In genomic region chr1:247530785-247531184, GRCh38 we compare ENCODE assay signal across 22 cellular contexts. TPM values are rescaled to one million over a fixed set of nuclear protein-coding genes. Genes with fewer than 3 reads are reported as not detected.
DNase-seq lines count a peak whose midpoint lies in the region; ATAC-seq, FAIRE-seq and TF ChIP-seq lines count a peak whose summit lies in the region.
"Had no signal": no experiment of that assay in that cellular context is flagged by ENCODE, and none has a peak within 500 bp of the region (broad histone marks: within the 10 kb centered on the region; RNA-seq: fewer than 3 reads in every experiment).

No MANE protein-coding gene starts in this region.

- no TSS peak for BruUV-seq in K562 (replicated peaks; lab: Mats Ljungman, UMichigan)

- FAIRE-seq in K562 (lab: Jason Lieb, UNC), result no peak
- FAIRE-seq: A204.1, G401.6 had no signal

- in situ Hi-C loops in K562 (cut with MboI), result no loop called here

- no peak for TF ChIP-seq EP300 in K562 (IDR thresholded peaks at IDR 0.05; ENCODE audit: low read length)

- no peak for DNase-seq in left ventricle myocardium inferior
- DNase-seq in Right ventricle myocardium inferior (ENCODE audit: missing footprints), result no peak
- peak; percentile 12 to 29 (median 20) for DNase-seq in K562 (ENCODE audit: extremely low read depth in 1 of 4, low spot score in 3 of 4)
- DNase-seq in naive thymus-derived CD4-positive, alpha-beta T cell, result no peak
- no peak for DNase-seq in upper lobe of right lung
- no peak for DNase-seq in DMS 273 (lab: John Stamatoyannopoulos, UW; ENCODE audit: unreplicated experiment)
- DNase-seq: Calu3; CD8-positive, alpha-beta T cell; MM.1S; NCI-H1092; NCI-H146; NCI-H2081; NCI-H2171 treated with DMSO at 0.1 percent for 48 hours had no signal

- peak overlapping the region; percentile 87 for H2AFZ ChIP-seq in K562 (ENCODE audit: low read depth, low read length)

- no peak for TF ChIP-seq POLR2A in K562 (conservative IDR thresholded peaks at IDR 0.05)

- H3K4me1 Mint-ChIP-seq in naive thymus-derived CD4-positive, alpha-beta T cell, result no peaks in the 10 kb centered on the region

- peak overlapping the region; percentile 17 to 43; a peak in 2 of 4 replicates for H3K9ac ChIP-seq in K562 (ENCODE audit: insufficient read depth in 1 of 2, low read depth in 2 of 2, low read length in 2 of 2)
- H3K9ac ChIP-seq: BLaER1 had no signal

- CTCF ChIA-PET in K562 (lab: Yijun Ruan, JAX; ENCODE audit: low intra/inter-chr PET ratio), result no interaction called here
- CTCF ChIA-PET in naive thymus-derived CD4-positive, alpha-beta T cell (lab: Charles Lee), result no interaction called here

- no peaks in the 10 kb centered on the region for H3K36me3 ChIP-seq in left ventricle myocardium inferior
- H3K36me3 ChIP-seq in K562 (ENCODE audit: control insufficient read depth, insufficient read depth, low read length), result no peaks in the 10 kb centered on the region
- H3K36me3 ChIP-seq in naive thymus-derived CD4-positive, alpha-beta T cell (ENCODE audit: control insufficient read depth in 2 of 3, insufficient read depth in 3 of 3, low read length in 3 of 3), result no peaks in the 10 kb centered on the region
- no peaks in the 10 kb centered on the region for H3K36me3 ChIP-seq in upper lobe of right lung
- H3K36me3 ChIP-seq: BLaER1, HAP-1 had no signal

- no peak overlapping the region for H3K27ac ChIP-seq in left ventricle myocardium inferior (replicated peaks)
- no peak overlapping the region for H3K27ac ChIP-seq in K562 (ENCODE audit: extremely low read depth, low read depth, low read length)
- H3K27ac ChIP-seq in naive thymus-derived CD4-positive, alpha-beta T cell (ENCODE audit: low read depth, low read length), result no peak overlapping the region
- no peak overlapping the region for H3K27ac ChIP-seq in upper lobe of right lung
- H3K27ac ChIP-seq: BLaER1 had no signal

- WGBS in K562 (ENCODE audit: insufficient coverage, low coverage, missing lambda C conversion rate), result 3% methylated on average over 31 of the region's 41 CpGs

- ATAC-seq in Right ventricle myocardium inferior (no peak), K562 (peak; percentile 86), upper lobe of right lung (peak; percentile 57), HG02798 (IDR thresholded peaks at IDR 0.05; ENCODE audit: poor library complexity, unreplicated experiment) (no peak), HG03442 (IDR thresholded peaks at IDR 0.05; ENCODE audit: unreplicated experiment) (no peak)
- ATAC-seq in naive thymus-derived CD4-positive, alpha-beta T cell, result peak; percentile 49
- ATAC-seq: CD8-positive, alpha-beta T cell; Panc1 had no signal

- TF ChIP-seq CTCF in left ventricle myocardium inferior (IDR thresholded peaks at IDR 0.05; ENCODE audit: borderline replicate concordance), result no peak
- no peak for TF ChIP-seq CTCF in K562 (IDR thresholded peaks at IDR 0.05 in 2 of 3, conservative IDR thresholded peaks at IDR 0.05 in 1 of 3; ENCODE audit: insufficient read depth in 2 of 3, low read depth in 1 of 3, low read length in 3 of 3)
- no peak for TF ChIP-seq CTCF in upper lobe of right lung (IDR thresholded peaks at IDR 0.05)

- H4K20me1 ChIP-seq in K562 (replicated peaks; ENCODE audit: control insufficient read depth, insufficient read depth, low read length), result no peaks in the 10 kb centered on the region
- H4K20me1 ChIP-seq: BLaER1 had no signal

- H3K27ac Mint-ChIP-seq in naive thymus-derived CD4-positive, alpha-beta T cell, result no peak overlapping the region
- H3K27ac Mint-ChIP-seq: CD8-positive, alpha-beta T cell had no signal

- POLR2A ChIA-PET in K562 (lab: Yijun Ruan, JAX), result interaction anchor here (1.1 kb wide), 1 partner anchor 18 kb away, joined by 4 read pairs; no protein-coding TSS in a partner anchor
- POLR2A ChIA-PET in naive thymus-derived CD4-positive, alpha-beta T cell (lab: Charles Lee), result no interaction called here

- peak overlapping the region; percentile 40 for H3K4me3 ChIP-seq in left ventricle myocardium inferior
- H3K4me3 ChIP-seq in K562, result peak overlapping the region; percentile 24
- H3K4me3 ChIP-seq in naive thymus-derived CD4-positive, alpha-beta T cell (ENCODE audit: low read length), result no peak overlapping the region
- no peak overlapping the region for H3K4me3 ChIP-seq in upper lobe of right lung
- H3K4me3 ChIP-seq: BLaER1, HAP-1 had no signal

- no peak overlapping the region for H3K4me3 Mint-ChIP-seq in naive thymus-derived CD4-positive, alpha-beta T cell
- H3K4me3 Mint-ChIP-seq: CD8-positive, alpha-beta T cell had no signal

- H3K9me3 Mint-ChIP-seq in naive thymus-derived CD4-positive, alpha-beta T cell, result peaks cover 0 to 4% (median 0%) of the 10 kb centered on the region in 11 donors
- H3K9me3 Mint-ChIP-seq: CD8-positive, alpha-beta T cell had no signal

- H3K27me3 ChIP-seq in left ventricle myocardium inferior (ENCODE audit: low read depth) (peaks cover 31% of the 10 kb centered on the region), K562 (ENCODE audit: control insufficient read depth in 2 of 2, insufficient read depth in 2 of 2, low read length in 2 of 2) (peaks cover 0 to 16% of the 10 kb centered on the region in 2 experiments; a peak in 2 of 5 replicates), upper lobe of right lung (peaks cover 6% of the 10 kb centered on the region)
- H3K27me3 ChIP-seq in naive thymus-derived CD4-positive, alpha-beta T cell (ENCODE audit: control insufficient read depth in 2 of 2, insufficient read depth in 2 of 2, low read length in 2 of 2), result no peaks in the 10 kb centered on the region
- H3K27me3 ChIP-seq: BLaER1 had no signal

- TF ChIP-seq RAD21 in K562 (CRISPR knock-in tag; conservative IDR thresholded peaks at IDR 0.05 in 1 of 2, IDR thresholded peaks at IDR 0.05 in 1 of 2), result no peak

- H3K9me1 ChIP-seq in K562 (ENCODE audit: control insufficient read depth, insufficient read depth, low read length), result no peaks in the 10 kb centered on the region

- peaks cover 7 to 45% (median 31%) of the 10 kb centered on the region in 5 donors for H3K27me3 Mint-ChIP-seq in naive thymus-derived CD4-positive, alpha-beta T cell

- H3K79me2 ChIP-seq in K562 (ENCODE audit: control insufficient read depth, insufficient read depth, low read length), result no peaks in the 10 kb centered on the region

- peak overlapping the region; percentile 40 for H3K4me2 ChIP-seq in K562 (ENCODE audit: insufficient read depth, low read length)
- H3K4me2 ChIP-seq: BLaER1 had no signal

- H3K36me3 Mint-ChIP-seq in naive thymus-derived CD4-positive, alpha-beta T cell, result no peaks in the 10 kb centered on the region
- H3K36me3 Mint-ChIP-seq: CD8-positive, alpha-beta T cell had no signal

- no peaks in the 10 kb centered on the region for H3K4me1 ChIP-seq in left ventricle myocardium inferior
- H3K4me1 ChIP-seq in K562 (replicated peaks in 1 of 2; ENCODE audit: control insufficient read depth in 2 of 2, insufficient read depth in 2 of 2, low read length in 2 of 2), result peaks cover 0 to 7% of the 10 kb centered on the region in 2 experiments; a peak in 3 of 5 replicates
- H3K4me1 ChIP-seq in naive thymus-derived CD4-positive, alpha-beta T cell (ENCODE audit: control insufficient read depth in 2 of 2, insufficient read depth in 2 of 2, low read length in 2 of 2), result no peaks in the 10 kb centered on the region
- H3K4me1 ChIP-seq in upper lobe of right lung, result no peaks in the 10 kb centered on the region
- H3K4me1 ChIP-seq: BLaER1, HAP-1 had no signal

- H3K9me3 ChIP-seq in left ventricle myocardium inferior (replicated peaks) (no peaks in the 10 kb centered on the region), K562 (replicated peaks; ENCODE audit: control insufficient read depth, insufficient read depth, low read depth, low read length) (no peaks in the 10 kb centered on the region), upper lobe of right lung (no peaks in the 10 kb centered on the region)
- no peaks in the 10 kb centered on the region for H3K9me3 ChIP-seq in naive thymus-derived CD4-positive, alpha-beta T cell (ENCODE audit: control insufficient read depth in 2 of 3, low read length in 3 of 3)
- H3K9me3 ChIP-seq: HAP-1 had no signal

- intact Hi-C loops in left ventricle myocardium inferior (cut with micrococcal nuclease) (no loop called here), Right ventricle myocardium inferior (cut with DNase I) (no loop called here), K562 (cut with micrococcal nuclease) (no loop called here), upper lobe of right lung (cut with DNase I) (no loop called here)
- intact Hi-C loops in naive thymus-derived CD4-positive, alpha-beta T cell (cut with micrococcal nuclease), result no loop called here

RNA-seq across cellular contexts. Expression of gene OR2C3, which starts 5.5 kb away (rescaled TPM):
- total RNA-seq in left ventricle myocardium inferior, result not detected
- 0.03 TPM for total RNA-seq in Right ventricle myocardium inferior
- 0.25 TPM in 1 of 2 replicates, not detected in the other for total RNA-seq in K562 (2011; cell fraction: chromatin; rRNA removed; ENCODE audit: low replicate concordance)
- total RNA-seq in K562 (2011; cell fraction: nucleolus; rRNA removed), result under 0.01 TPM in 1 of 2 replicates, not detected in the other
- 0.07 and 0.15 TPM in 2 replicates for total RNA-seq in K562 (2011; cell fraction: nucleoplasm; rRNA removed)
- 0.04 TPM in 1 of 2 replicates, not detected in the other for total RNA-seq in K562 (2014; rRNA removed)
- not detected in 2 replicates for total RNA-seq in K562 (2014; rRNA removed; fragmentation: Illumina TruSeq; extraction: Trizol)
- total RNA-seq in K562 (2015; rRNA removed; fragmentation: Illumina TruSeq; extraction: Trizol), result 0.04 TPM in 2 replicates
- total RNA-seq in K562 (2021), result 0.02 TPM in 1 of 2 replicates, not detected in the other
- 0.01 and 0.03 TPM in 2 replicates for polyA plus RNA-seq in K562 (2011; rRNA removed)
- under 0.01 and 0.01 TPM in 2 replicates for polyA plus RNA-seq in K562 (2011; cell fraction: cytosol; rRNA removed)
- 0.03 and 0.06 TPM in 2 replicates for polyA plus RNA-seq in K562 (2011; cell fraction: nucleus; rRNA removed)
- polyA plus RNA-seq in K562 (2012), result 0.05 and 0.11 TPM in 2 replicates
- 0.03 TPM in 1 of 2 replicates, not detected in the other for polyA plus RNA-seq in K562 (2014; fragmentation: Illumina TruSeq; extraction: Trizol)
- under 1 TPM in 1 of 2 experiments, not detected in 1; under 0.01 TPM for polyA plus RNA-seq in K562 (2014; fragmentation: Nextera tagmentation; extraction: Ambion mirVana)
- 0.05 TPM in 1 of 2 replicates, not detected in the other for polyA plus RNA-seq in K562 (2014; rRNA removed)
- 0.04 and 0.06 TPM in 2 replicates for polyA minus RNA-seq in K562 (2011; rRNA and poly(A)+ RNA removed)
- not detected in 2 replicates for polyA minus RNA-seq in K562 (2011; cell fraction: cytosol; rRNA and poly(A)+ RNA removed)
- polyA minus RNA-seq in K562 (2011; cell fraction: nucleus; rRNA and poly(A)+ RNA removed), result 0.11 TPM in 1 of 2 replicates, not detected in the other
- under 1 TPM in 1 of 5 experiments, not detected in 4; 0.05 TPM for total RNA-seq in naive thymus-derived CD4-positive, alpha-beta T cell
- not detected for polyA plus RNA-seq in naive thymus-derived CD4-positive, alpha-beta T cell
- not detected for total RNA-seq in upper lobe of right lung
- total RNA-seq: Calu3; CD8-positive, alpha-beta T cell; LHCN-M2; NCI-H460 had no signal

RNA-seq across cellular contexts. Expression of gene GCSAML, which starts 18.1 kb away (rescaled TPM):
- total RNA-seq in left ventricle myocardium inferior (0.19 TPM), Right ventricle myocardium inferior (0.05 TPM), K562 (2014; rRNA removed) (not detected in 2 replicates), K562 (2014; rRNA removed; fragmentation: Illumina TruSeq; extraction: Trizol) (not detected in 2 replicates), K562 (2015; rRNA removed; fragmentation: Illumina TruSeq; extraction: Trizol) (not detected in 2 replicates), K562 (2021) (not detected in 2 replicates), upper lobe of right lung (2.7 TPM)
- not detected in 2 replicates for total RNA-seq in K562 (2011; cell fraction: chromatin; rRNA removed; ENCODE audit: low replicate concordance)
- not detected in 2 replicates for total RNA-seq in K562 (2011; cell fraction: nucleolus; rRNA removed)
- total RNA-seq in K562 (2011; cell fraction: nucleoplasm; rRNA removed), result not detected in 2 replicates
- polyA plus RNA-seq in K562 (2011; rRNA removed) (0.01 TPM in 1 of 2 replicates, not detected in the other), K562 (2014; fragmentation: Illumina TruSeq; extraction: Trizol) (not detected in 2 replicates), K562 (2014; fragmentation: Nextera tagmentation; extraction: Ambion mirVana) (not detected), K562 (2014; rRNA removed) (not detected in 2 replicates)
- not detected in 2 replicates for polyA plus RNA-seq in K562 (2011; cell fraction: cytosol; rRNA removed)
- polyA plus RNA-seq in K562 (2011; cell fraction: nucleus; rRNA removed), result not detected in 2 replicates
- 0.21 TPM in 1 of 2 replicates, not detected in the other for polyA plus RNA-seq in K562 (2012)
- polyA minus RNA-seq in K562 (2011; rRNA and poly(A)+ RNA removed), result not detected in 2 replicates
- polyA minus RNA-seq in K562 (2011; cell fraction: cytosol; rRNA and poly(A)+ RNA removed), result not detected in 2 replicates
- polyA minus RNA-seq in K562 (2011; cell fraction: nucleus; rRNA and poly(A)+ RNA removed), result not detected in 2 replicates
- 1 to 10 TPM in 2 of 5 experiments, under 1 TPM in 3; 0.08 to 9.5 (median 0.49) TPM for total RNA-seq in naive thymus-derived CD4-positive, alpha-beta T cell
- polyA plus RNA-seq in naive thymus-derived CD4-positive, alpha-beta T cell, result under 1 TPM in 1 of 2 donors, not detected in 1; 0.14 TPM
- total RNA-seq: Calu3; CD8-positive, alpha-beta T cell; LHCN-M2; NCI-H460 had no signal

RNA-seq across cellular contexts. Expression of gene OR2G2, which starts 57.4 kb away (rescaled TPM):
- total RNA-seq in left ventricle myocardium inferior (not detected), Right ventricle myocardium inferior (not detected), K562 (2014; rRNA removed) (not detected in 2 replicates), K562 (2014; rRNA removed; fragmentation: Illumina TruSeq; extraction: Trizol) (not detected in 2 replicates), K562 (2015; rRNA removed; fragmentation: Illumina TruSeq; extraction: Trizol) (not detected in 2 replicates), K562 (2021) (not detected in 2 replicates), upper lobe of right lung (not detected)
- total RNA-seq in K562 (2011; cell fraction: chromatin; rRNA removed; ENCODE audit: low replicate concordance), result not detected in 2 replicates
- total RNA-seq in K562 (2011; cell fraction: nucleolus; rRNA removed), result not detected in 2 replicates
- not detected in 2 replicates for total RNA-seq in K562 (2011; cell fraction: nucleoplasm; rRNA removed)
- polyA plus RNA-seq in K562 (2011; rRNA removed) (not detected in 2 replicates), K562 (2014; fragmentation: Illumina TruSeq; extraction: Trizol) (not detected in 2 replicates), K562 (2014; fragmentation: Nextera tagmentation; extraction: Ambion mirVana) (not detected), K562 (2014; rRNA removed) (not detected in 2 replicates)
- polyA plus RNA-seq in K562 (2011; cell fraction: cytosol; rRNA removed), result not detected in 2 replicates
- not detected in 2 replicates for polyA plus RNA-seq in K562 (2011; cell fraction: nucleus; rRNA removed)
- not detected in 2 replicates for polyA plus RNA-seq in K562 (2012)
- polyA minus RNA-seq in K562 (2011; rRNA and poly(A)+ RNA removed), result not detected in 2 replicates
- polyA minus RNA-seq in K562 (2011; cell fraction: cytosol; rRNA and poly(A)+ RNA removed), result not detected in 2 replicates
- polyA minus RNA-seq in K562 (2011; cell fraction: nucleus; rRNA and poly(A)+ RNA removed), result not detected in 2 replicates
- not detected for total RNA-seq in naive thymus-derived CD4-positive, alpha-beta T cell
- not detected for polyA plus RNA-seq in naive thymus-derived CD4-positive, alpha-beta T cell
- total RNA-seq: Calu3; CD8-positive, alpha-beta T cell; LHCN-M2; NCI-H460 had no signal

Comparison
In these comparisons a context has a peak if more than half of its experiments do, and no peak if none do; other contexts are left out.
1. DNase-seq: peak in K562 (4 of 4); none in left ventricle myocardium inferior (single experiment), Right ventricle myocardium inferior (single experiment), naive thymus-derived CD4-positive, alpha-beta T cell (0 of 9), upper lobe of right lung (single experiment) and DMS 273 (single experiment).
2. H3K4me3 ChIP-seq: peak in left ventricle myocardium inferior (single experiment) and K562 (single experiment); none in naive thymus-derived CD4-positive, alpha-beta T cell (single experiment) and upper lobe of right lung (single experiment).
3. ATAC-seq: peak in K562 (single experiment), naive thymus-derived CD4-positive, alpha-beta T cell (single experiment) and upper lobe of right lung (single experiment); none in Right ventricle myocardium inferior (single experiment), HG02798 (single experiment) and HG03442 (single experiment).